Comparison of ENCODE assay signal across 8 cellular contexts in the genomic region with DNA sequence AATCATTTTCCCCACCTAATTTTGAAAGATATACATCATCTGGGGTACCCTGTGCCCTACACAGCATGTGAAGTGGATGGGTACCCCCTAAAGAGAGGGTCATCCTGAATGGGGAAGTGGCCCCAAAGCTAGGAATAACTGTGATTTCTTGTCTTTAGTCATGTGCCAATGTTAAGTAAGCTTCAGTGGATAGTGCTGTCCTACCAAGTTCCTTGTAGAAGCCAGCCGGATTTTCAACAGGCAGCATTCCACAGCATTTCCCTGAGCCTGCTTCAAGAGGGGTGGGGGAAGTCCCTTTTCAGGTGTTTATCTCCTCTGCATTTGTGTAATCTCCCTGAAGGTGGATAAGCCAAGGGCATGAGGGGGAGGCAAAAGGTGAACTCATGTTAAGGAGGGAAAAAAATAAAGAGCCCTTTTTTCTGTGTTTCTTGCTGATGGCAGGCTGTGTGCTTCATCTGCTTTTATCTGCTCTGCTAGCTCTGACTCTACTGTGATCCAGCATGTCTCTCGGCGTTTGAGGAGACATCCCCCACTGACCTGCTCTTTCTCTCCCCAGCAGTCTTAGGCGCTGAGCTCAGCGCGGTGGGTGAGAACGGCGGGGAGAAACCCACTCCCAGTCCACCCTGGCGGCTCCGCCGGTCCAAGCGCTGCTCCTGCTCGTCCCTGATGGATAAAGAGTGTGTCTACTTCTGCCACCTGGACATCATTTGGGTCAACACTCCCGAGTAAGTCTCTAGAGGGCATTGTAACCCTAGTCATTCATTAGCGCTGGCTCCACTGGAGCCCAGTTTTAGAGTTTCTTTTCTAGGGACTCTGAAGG. TPM values are rescaled to one million over a fixed set of nuclear protein-coding genes. Genes with fewer than 3 reads are reported as not detected.
A peak's percentile ranks its signal among the peaks of the same experiment; 100 is the strongest.
DNase-seq lines count a peak whose midpoint lies in the region; ATAC-seq and TF ChIP-seq lines count a peak whose summit lies in the region.

No MANE protein-coding gene starts in this region.

- ATAC-seq in mucosa of descending colon (peak; percentile 63), GM18870 (IDR thresholded peaks at IDR 0.05; ENCODE audit: unreplicated experiment) (no peak), GM21526 (IDR thresholded peaks at IDR 0.05; ENCODE audit: low FRiP score, unreplicated experiment) (no peak)
- ATAC-seq in activated CD8-positive, alpha-beta T cell treated with anti-CD3 and anti-CD28 coated beads, Interleukin-2, amount 10 ng/mL, durations not matched to agents 7 days and 5 days: no peak

- H3K4me1 ChIP-seq in duodenal mucosa (ENCODE audit: control insufficient read depth in 1 of 2, insufficient read depth in 2 of 2, low read length in 2 of 2): peaks cover 16 to 23% of the 10 kb centered on the region in 2 donors
- H3K4me1 ChIP-seq in mucosa of descending colon (ENCODE audit: low read depth): peaks cover 10% of the 10 kb centered on the region

- no peak overlapping the region for H3K4me3 Mint-ChIP-seq in activated CD8-positive, alpha-beta T cell treated with anti-CD3 and anti-CD28 coated beads, Interleukin-2, amount 10 ng/mL, durations not matched to agents 7 days and 5 days

- peaks cover 0 to 4% of the 10 kb centered on the region in 2 donors for H3K27me3 ChIP-seq in duodenal mucosa (ENCODE audit: control insufficient read depth in 1 of 2, insufficient read depth in 2 of 2, low read length in 2 of 2)

- H3K27ac Mint-ChIP-seq in activated CD8-positive, alpha-beta T cell treated with anti-CD3 and anti-CD28 coated beads, Interleukin-2, amount 10 ng/mL, durations not matched to agents 7 days and 5 days: no peak overlapping the region

- H3K36me3 ChIP-seq in duodenal mucosa (ENCODE audit: control insufficient read depth in 1 of 2, insufficient read depth in 2 of 2, low read length in 2 of 2) (peaks cover 0 to 22% of the 10 kb centered on the region in 2 donors), mucosa of descending colon (ENCODE audit: low read depth) (no peaks in the 10 kb centered on the region)

- H3K36me3 Mint-ChIP-seq in activated CD8-positive, alpha-beta T cell treated with anti-CD3 and anti-CD28 coated beads, Interleukin-2, amount 10 ng/mL, durations not matched to agents 7 days and 5 days (ENCODE audit: low read depth): no peaks in the 10 kb centered on the region

- intact Hi-C loops in mucosa of descending colon (cut with DNase I, micrococcal nuclease): loop anchor here in 1 of 2 donors (5.0 to 10.0 kb wide), 3 partner anchors 215 to 635 kb away; no protein-coding TSS in a partner anchor

- CTCF ChIA-PET in activated CD8-positive, alpha-beta T cell treated with anti-CD3 and anti-CD28 coated beads, Interleukin-2, amount 10 ng/mL, durations not matched to agents 7 days and 5 days (lab: Charles Lee): interaction anchor here (1.5 to 3.8 kb wide), 4 partner anchors 11 to 637 kb away, joined by 3 to 42 read pairs (median 25); no protein-coding TSS in a partner anchor

- H3K9me3 Mint-ChIP-seq in activated CD8-positive, alpha-beta T cell treated with anti-CD3 and anti-CD28 coated beads, Interleukin-2, amount 10 ng/mL, durations not matched to agents 7 days and 5 days (ENCODE audit: insufficient read depth): no peaks in the 10 kb centered on the region

- H3K9ac ChIP-seq in duodenal mucosa (ENCODE audit: low read depth in 1 of 2, low read length in 2 of 2): peak overlapping the region; percentile 63 to 73

- POLR2A ChIA-PET in activated CD8-positive, alpha-beta T cell treated with anti-CD3 and anti-CD28 coated beads, Interleukin-2, amount 10 ng/mL, durations not matched to agents 7 days and 5 days (lab: Charles Lee): no interaction called here

- no peak overlapping the region for H3K27ac ChIP-seq in duodenal mucosa (ENCODE audit: low read depth, low read length)

- DNase-seq in AG10803 (ENCODE audit: low read depth): peak; percentile 53
- DNase-seq in mucosa of descending colon: peak in 2 of 3 donors; percentile 60 to 66
- no peak for DNase-seq in activated CD8-positive, alpha-beta T cell treated with anti-CD3 and anti-CD28 coated beads, Interleukin-2, amount 10 ng/mL, durations not matched to agents 7 days and 5 days
- DNase-seq in stimulated activated CD4-positive, alpha-beta T cell treated with anti-CD3 and anti-CD28 coated beads, Interleukin-2, amount 100 ng/mL, for 24 hours: no peak

- peaks cover 15% of the 10 kb centered on the region for H3K4me1 Mint-ChIP-seq in activated CD8-positive, alpha-beta T cell treated with anti-CD3 and anti-CD28 coated beads, Interleukin-2, amount 10 ng/mL, durations not matched to agents 7 days and 5 days (ENCODE audit: low read depth)

- TF ChIP-seq CTCF in AG10803 (conservative IDR thresholded peaks at IDR 0.05; ENCODE audit: low read length): peak; percentile 50
- peak; percentile 20; the same call in 1 of the 2 replicates for TF ChIP-seq CTCF in LNCAP (IDR thresholded peaks at IDR 0.05)
- TF ChIP-seq CTCF in mucosa of descending colon (IDR thresholded peaks at IDR 0.05): no peak

- H3K4me3 ChIP-seq in AG10803 (ENCODE audit: low read length): peak overlapping the region; percentile 74
- peak overlapping the region; percentile 72 to 85 for H3K4me3 ChIP-seq in duodenal mucosa (ENCODE audit: low read depth in 1 of 2, low read length in 2 of 2)
- peak overlapping the region; percentile 4 for H3K4me3 ChIP-seq in mucosa of descending colon

- peaks cover 37% of the 10 kb centered on the region for H3K27me3 Mint-ChIP-seq in activated CD8-positive, alpha-beta T cell treated with anti-CD3 and anti-CD28 coated beads, Interleukin-2, amount 10 ng/mL, durations not matched to agents 7 days and 5 days (ENCODE audit: low read depth)

- H3K9me3 ChIP-seq in duodenal mucosa (ENCODE audit: control insufficient read depth in 1 of 2, low read length in 2 of 2) (no peaks in the 10 kb centered on the region), mucosa of descending colon (no peaks in the 10 kb centered on the region)

RNA-seq across cellular contexts. Expression of a gene that starts 1.8 kb away (rescaled TPM):
- total RNA-seq in mucosa of descending colon: 10 to 100 TPM in 2 of 3 donors, 1 to 10 TPM in 1; 8.4 to 26.5 (median 14.0) TPM
- not detected for total RNA-seq in activated CD8-positive, alpha-beta T cell treated with anti-CD3 and anti-CD28 coated beads, Interleukin-2, amount 10 ng/mL, durations not matched to agents 7 days and 5 days

Comparison
In these comparisons a context has a peak if more than half of its experiments do, and no peak if none do; other contexts are left out.
1. DNase-seq: peak in AG10803 (single experiment) and mucosa of descending colon (2 of 3); none in activated CD8-positive, alpha-beta T cell treated with anti-CD3 and anti-CD28 coated beads, Interleukin-2, amount 10 ng/mL, durations not matched to agents 7 days and 5 days (single experiment) and stimulated activated CD4-positive, alpha-beta T cell treated with anti-CD3 and anti-CD28 coated beads, Interleukin-2, amount 100 ng/mL, for 24 hours (0 of 2).
2. H3K4me3 ChIP-seq: peak in every context shown above with its lines; median percentile 78 in duodenal mucosa; 74 in AG10803; 4 in mucosa of descending colon.
3. RNA of a gene that starts 1.8 kb away (total RNA-seq): 8.4 to 26.5 TPM in mucosa of descending colon; not detected in activated CD8-positive, alpha-beta T cell treated with anti-CD3 and anti-CD28 coated beads, Interleukin-2, amount 10 ng/mL, durations not matched to agents 7 days and 5 days; every median in the first group is over 4 times any median in the second.